9 cellular contexts compared by ENCODE assay signal in the genomic region with DNA sequence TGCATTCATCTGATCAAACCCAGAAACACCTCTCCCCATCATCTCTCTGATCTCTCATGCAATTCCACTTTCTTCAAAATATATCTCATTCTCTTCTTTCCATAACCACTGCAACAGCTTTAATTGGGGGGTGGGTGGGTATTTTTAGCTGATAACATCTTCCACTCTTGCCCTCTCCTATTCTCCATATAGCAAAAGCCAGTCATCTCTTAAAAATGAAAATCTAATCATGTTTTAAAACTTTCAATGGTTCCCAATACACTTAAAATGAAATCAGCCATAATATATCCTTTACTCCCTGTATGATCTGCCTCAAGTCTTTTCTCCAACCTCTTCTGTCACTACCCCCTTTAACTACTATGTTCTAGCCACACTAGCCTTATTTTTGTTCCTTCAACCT. TPM values are rescaled to one million over a fixed set of nuclear protein-coding genes. Genes with fewer than 3 reads are reported as not detected.
DNase-seq lines count a peak whose midpoint lies in the region; ATAC-seq and TF ChIP-seq lines count a peak whose summit lies in the region.
"Had no signal": no experiment of that assay in that cellular context is flagged by ENCODE, and none has a peak within 500 bp of the region (broad histone marks: within the 10 kb centered on the region; RNA-seq: fewer than 3 reads in every experiment).

No MANE protein-coding gene starts in this region.

- H2BK5ac ChIP-seq in mesenchymal stem cell (ENCODE audit: low read depth, low read length, poor library complexity, severe bottlenecking): no peak overlapping the region

- peak overlapping the region; percentile 59 for H3K4me2 ChIP-seq in mesenchymal stem cell (ENCODE audit: low read length, poor library complexity, severe bottlenecking)

- H3K4ac ChIP-seq in mesenchymal stem cell (ENCODE audit: low read depth in 1 of 2, low read length in 2 of 2): no peak overlapping the region

- peaks cover 0 to 20% (median 14%) of the 10 kb centered on the region in 9 donors for H3K36me3 ChIP-seq in heart left ventricle
- H3K36me3 ChIP-seq in mesenchymal stem cell (ENCODE audit: control insufficient read depth in 1 of 2, insufficient read depth in 2 of 2, low read depth in 1 of 2, low read length in 2 of 2): peaks cover 7 to 13% of the 10 kb centered on the region in 2 experiments
- peaks cover 11% of the 10 kb centered on the region for H3K36me3 ChIP-seq in upper lobe of right lung

- H2BK12ac ChIP-seq in mesenchymal stem cell (ENCODE audit: low read length in 2 of 2): no peak overlapping the region

- H3K27me3 ChIP-seq in heart left ventricle: no peaks in the 10 kb centered on the region
- no peaks in the 10 kb centered on the region for H3K27me3 ChIP-seq in mesenchymal stem cell (ENCODE audit: control insufficient read depth in 1 of 2, insufficient read depth in 1 of 2, low read length in 2 of 2)
- no peaks in the 10 kb centered on the region for H3K27me3 ChIP-seq in upper lobe of right lung

- H2AK5ac ChIP-seq in mesenchymal stem cell (ENCODE audit: low read length, severe bottlenecking): no peak overlapping the region

- H3K79me1 ChIP-seq in mesenchymal stem cell (replicated peaks; ENCODE audit: low read length, poor library complexity, severe bottlenecking): no peaks in the 10 kb centered on the region

- H2BK120ac ChIP-seq in mesenchymal stem cell (ENCODE audit: low read depth, low read length): no peak overlapping the region

- intact Hi-C loops in heart left ventricle (cut with DNase I) (loop anchor here in 4 of 10 donors (5.0 to 10.0 kb wide), 3 partner anchors 50 to 288 kb away; partner anchors contain the start of genes ANKRD26 (in 2 of the 4) and ABI1 (in 1 of the 4)), Right ventricle myocardium inferior (cut with DNase I) (loop anchor here (10.0 kb wide), 1 partner anchor 48 kb away; the partner anchor contains the start of gene ANKRD26), upper lobe of right lung (cut with DNase I) (no loop called here)

- TF ChIP-seq POLR2A in heart left ventricle (IDR thresholded peaks at IDR 0.05): no peak

- TF ChIP-seq CTCF in heart left ventricle (IDR thresholded peaks at IDR 0.05) (no peak), astrocyte of the spinal cord (IDR thresholded peaks at IDR 0.05; ENCODE audit: low read depth, low read length) (no peak), upper lobe of right lung (IDR thresholded peaks at IDR 0.05) (no peak), GM13976 (IDR thresholded peaks at IDR 0.05; ENCODE audit: borderline replicate concordance, control extremely low read depth, extremely low read depth, insufficient read depth, missing control alignments) (no peak)

- no peak overlapping the region for H3K14ac ChIP-seq in mesenchymal stem cell (ENCODE audit: low read length in 2 of 2)

- no peak overlapping the region for H2BK15ac ChIP-seq in mesenchymal stem cell (ENCODE audit: low read depth, poor library complexity, severe bottlenecking)

- no peaks in the 10 kb centered on the region for H3K9me3 ChIP-seq in heart left ventricle
- no peaks in the 10 kb centered on the region for H3K9me3 ChIP-seq in mesenchymal stem cell (ENCODE audit: control insufficient read depth, low read length)
- no peaks in the 10 kb centered on the region for H3K9me3 ChIP-seq in upper lobe of right lung

- H3K4me3 ChIP-seq in heart left ventricle (peak overlapping the region in 9 of 12 donors; percentile 69 to 95 (median 88)), astrocyte of the spinal cord (ENCODE audit: low read depth, low read length) (peak overlapping the region; percentile 93), mesenchymal stem cell (ENCODE audit: insufficient read depth in 1 of 2, low read depth in 1 of 2, low read length in 2 of 2) (peak overlapping the region in 1 of 2 experiments; percentile 91), upper lobe of right lung (peak overlapping the region; percentile 94)

- no peak for DNase-seq in heart left ventricle
- no peak for DNase-seq in Right ventricle myocardium inferior (ENCODE audit: missing footprints)
- no peak for DNase-seq in astrocyte of the spinal cord (ENCODE audit: low read depth, low spot score)
- DNase-seq in mesenchymal stem cell: no peak
- DNase-seq in upper lobe of right lung: no peak
- no peak for DNase-seq in NCI-H2029 (lab: John Stamatoyannopoulos, UW)
- DNase-seq in GM13976 (ENCODE audit: low spot score): no peak
- DNase-seq: DMS53 had no signal

- no peak overlapping the region for H4K8ac ChIP-seq in mesenchymal stem cell (ENCODE audit: low read length)

- peak overlapping the region; percentile 99 for H3K9ac ChIP-seq in mesenchymal stem cell (ENCODE audit: low read length)

- ATAC-seq in heart left ventricle (no peak), Right ventricle myocardium inferior (no peak), upper lobe of right lung (no peak), GM21529 (IDR thresholded peaks at IDR 0.05; ENCODE audit: unreplicated experiment) (no peak)

- peaks cover 0 to 49% (median 25%) of the 10 kb centered on the region in 12 donors for H3K4me1 ChIP-seq in heart left ventricle
- no peaks in the 10 kb centered on the region for H3K4me1 ChIP-seq in mesenchymal stem cell (ENCODE audit: control insufficient read depth, insufficient read depth, low read depth, low read length)
- H3K4me1 ChIP-seq in upper lobe of right lung: peaks cover 32% of the 10 kb centered on the region

- no peak overlapping the region for H2AFZ ChIP-seq in mesenchymal stem cell (ENCODE audit: low read depth, low read length)

- no peak overlapping the region for H3K18ac ChIP-seq in mesenchymal stem cell (ENCODE audit: low read depth in 1 of 2, low read length in 2 of 2)

- no peak overlapping the region for H4K91ac ChIP-seq in mesenchymal stem cell (ENCODE audit: low read length)

- H3K23ac ChIP-seq in mesenchymal stem cell (ENCODE audit: low read length in 2 of 2): no peak overlapping the region

- in situ Hi-C loops in astrocyte of the spinal cord (cut with HindIII; ENCODE audit: low sequenced_read_pairs): no loop called here
- in situ Hi-C loops in GM13976 (cut with MboI; ENCODE audit: low sequenced_read_pairs, unreplicated experiment): no loop called here

- H3K27ac ChIP-seq in heart left ventricle (no peak overlapping the region), mesenchymal stem cell (ENCODE audit: low read length, poor library complexity, severe bottlenecking) (no peak overlapping the region), upper lobe of right lung (no peak overlapping the region)

RNA-seq across cellular contexts. Expression of gene YME1L1, which starts 1.5 kb away (rescaled TPM):
- 100 to 1,000 TPM in 6 of 9 donors, 10 to 100 TPM in 3; 62.1 to 110 (median 102) TPM for total RNA-seq in heart left ventricle
- polyA plus RNA-seq in heart left ventricle: 10 to 100 TPM; 22.4 to 85.3 TPM
- 91.1 TPM for total RNA-seq in Right ventricle myocardium inferior
- 101 TPM for polyA plus RNA-seq in mesenchymal stem cell (2013, experiment 1 of 2)
- polyA plus RNA-seq in mesenchymal stem cell (2013, experiment 2 of 2): 102 TPM
- total RNA-seq in upper lobe of right lung: 81.1 TPM

RNA-seq across cellular contexts. Expression of gene MASTL, which starts 2.5 kb away (rescaled TPM):
- total RNA-seq in heart left ventricle: 1 to 10 TPM; 1.4 to 6.1 (median 2.3) TPM
- polyA plus RNA-seq in heart left ventricle: 1 to 10 TPM; 1.1 to 2.4 TPM
- 1.5 TPM for total RNA-seq in Right ventricle myocardium inferior
- 8.0 TPM for polyA plus RNA-seq in mesenchymal stem cell (2013, experiment 1 of 2)
- 8.1 TPM for polyA plus RNA-seq in mesenchymal stem cell (2013, experiment 2 of 2)
- total RNA-seq in upper lobe of right lung: 8.9 TPM

RNA-seq across cellular contexts. Expression of gene ANKRD26, which starts 52.4 kb away (rescaled TPM):
- total RNA-seq in heart left ventricle (10 to 100 TPM in 2 of 9 donors, 1 to 10 TPM in 7; 7.0 to 10.9 (median 9.4) TPM), Right ventricle myocardium inferior (10.9 TPM), upper lobe of right lung (6.7 TPM)
- 1 to 10 TPM; 5.0 to 7.8 TPM for polyA plus RNA-seq in heart left ventricle
- 9.1 TPM for polyA plus RNA-seq in mesenchymal stem cell (2013, experiment 1 of 2)
- polyA plus RNA-seq in mesenchymal stem cell (2013, experiment 2 of 2): 8.0 TPM
